ENCODE assay signal across 1 cellular context in genomic region chr3:161444678-161445077, GRCh38.
TF ChIP-seq lines count a peak whose summit lies in the region.

No MANE protein-coding gene starts in this region.

TF ChIP-seq in GM23338, 12 proteins besides CTCF, POLR2A, EP300 and RAD21 (continued from another document):
- TF ChIP-seq ZNF462 (CRISPR knock-in tag; IDR thresholded peaks at IDR 0.05) (no peak), POLR2AphosphoS5 (IDR thresholded peaks at IDR 0.05; ENCODE audit: low read depth) (no peak), STAT1 (IDR thresholded peaks at IDR 0.05; ENCODE audit: unreplicated experiment) (no peak), ZNF114 (CRISPR knock-in tag; IDR thresholded peaks at IDR 0.05) (no peak)
